ENCODE assay signal across 1 cellular context in the genomic region with DNA sequence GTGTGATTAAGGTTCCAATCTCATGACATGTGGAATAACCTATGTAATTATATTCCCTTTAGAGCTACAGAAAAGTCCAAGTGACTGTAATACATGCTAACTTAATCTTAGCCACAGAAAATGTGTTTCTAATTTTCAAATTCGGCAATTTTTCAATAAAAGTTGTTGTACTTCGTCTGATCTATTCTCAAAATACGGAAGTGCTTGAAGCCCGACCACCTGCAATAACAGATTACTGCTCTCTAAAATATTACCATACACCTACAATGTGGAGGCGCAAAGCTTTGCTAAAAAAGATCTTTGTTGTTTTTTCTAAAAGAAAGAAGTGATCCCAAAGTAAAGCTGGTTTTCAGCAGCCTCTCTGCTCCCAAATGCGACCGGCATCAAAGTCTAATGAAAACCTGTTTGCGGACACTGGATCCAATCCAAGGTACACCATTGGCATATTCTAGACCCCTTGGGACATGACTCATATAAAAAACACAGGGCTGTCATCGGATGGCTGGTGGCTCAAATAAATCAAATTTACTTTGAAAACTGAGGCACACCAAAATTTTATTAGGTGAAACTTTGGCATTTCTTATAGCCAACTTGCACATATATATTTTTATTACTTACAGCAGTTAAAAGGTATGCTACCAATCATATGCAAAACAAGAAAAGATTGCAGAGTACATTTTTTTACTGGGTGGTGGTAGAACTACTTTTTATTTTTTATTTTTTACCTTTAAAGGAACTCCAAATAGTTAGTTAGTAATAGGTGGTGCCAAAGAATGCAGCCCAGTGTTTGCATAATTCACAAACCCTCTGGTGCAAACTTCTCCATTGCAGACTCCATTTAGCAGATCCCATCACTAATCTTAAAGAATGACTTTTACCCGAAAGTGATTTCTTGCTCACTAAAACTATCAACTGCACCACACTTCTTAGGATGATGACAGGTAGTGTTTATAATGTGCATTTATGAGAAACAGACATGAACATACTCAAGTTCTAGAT.
TF ChIP-seq lines count a peak whose summit lies in the region.

No MANE protein-coding gene starts in this region.

TF ChIP-seq in HEK293, 187 proteins besides CTCF, POLR2A, EP300 and RAD21 (continued from another document and continues in another):
- TF ChIP-seq ZNF629 (tag by site-specific recombination; IDR thresholded peaks at IDR 0.05) (peak; percentile 79), ZNF114 (tag by site-specific recombination; IDR thresholded peaks at IDR 0.05) (no peak), YY1 (tag by site-specific recombination; IDR thresholded peaks at IDR 0.05) (peak; percentile 51; the same call in 1 of the 2 replicates), ZNF549 (tag by site-specific recombination; IDR thresholded peaks at IDR 0.05) (peak; percentile 31; the same call in 1 of the 2 replicates), ZNF138 (tag by site-specific recombination; IDR thresholded peaks at IDR 0.05; ENCODE audit: borderline replicate concordance) (no peak), ZNF133 (tag by site-specific recombination; IDR thresholded peaks at IDR 0.05) (no peak), ZNF837 (tag by site-specific recombination; IDR thresholded peaks at IDR 0.05) (no peak), KLF7 (tag by site-specific recombination; IDR thresholded peaks at IDR 0.05; ENCODE audit: borderline replicate concordance) (no peak), ZFP41 (tag by site-specific recombination; IDR thresholded peaks at IDR 0.05; ENCODE audit: borderline replicate concordance) (no peak), EGR2 (tag by site-specific recombination; IDR thresholded peaks at IDR 0.05; ENCODE audit: low read depth) (no peak), ZNF843 (tag by site-specific recombination; IDR thresholded peaks at IDR 0.05) (peak; percentile 93), ZXDB (tag by site-specific recombination; IDR thresholded peaks at IDR 0.05) (peak; percentile 82), MZF1 (tag by site-specific recombination; IDR thresholded peaks at IDR 0.05; ENCODE audit: borderline replicate concordance) (0 out of 2 replicates have a peak, but pooled peaks have one; percentile 52), ZNF174 (tag by site-specific recombination; IDR thresholded peaks at IDR 0.05) (no peak), SCRT2 (tag by site-specific recombination; IDR thresholded peaks at IDR 0.05) (peak; percentile 88), ZNF214 (tag by site-specific recombination; IDR thresholded peaks at IDR 0.05; ENCODE audit: borderline replicate concordance) (peak; percentile 20; the same call in 1 of the 2 replicates), ZBTB1 (tag by site-specific recombination; IDR thresholded peaks at IDR 0.05) (no peak), ZNF157 (tag by site-specific recombination; IDR thresholded peaks at IDR 0.05) (no peak), ZBTB48 (tag by site-specific recombination; IDR thresholded peaks at IDR 0.05) (no peak), ZNF335 (tag by site-specific recombination; conservative IDR thresholded peaks at IDR 0.05) (peak; percentile 45; the same call in 1 of the 2 replicates), ZNF670 (tag by site-specific recombination; IDR thresholded peaks at IDR 0.05; ENCODE audit: low read depth) (no peak), ZNF514 (tag by site-specific recombination; IDR thresholded peaks at IDR 0.05) (no peak), ZNF473 (tag by site-specific recombination; IDR thresholded peaks at IDR 0.05) (no peak), ZBTB21 (tag by site-specific recombination; IDR thresholded peaks at IDR 0.05) (peak; percentile 22; the same call in 1 of the 2 replicates), ZNF155 (tag by site-specific recombination; IDR thresholded peaks at IDR 0.05) (no peak), BCL11B (tag by site-specific recombination; IDR thresholded peaks at IDR 0.05; ENCODE audit: low read depth) (no peak), ZNF792 (tag by site-specific recombination; IDR thresholded peaks at IDR 0.05) (peak; percentile 97), ZNF664 (tag by site-specific recombination; IDR thresholded peaks at IDR 0.05) (peak; percentile 98)
- TF ChIP-seq, protein P1, sequence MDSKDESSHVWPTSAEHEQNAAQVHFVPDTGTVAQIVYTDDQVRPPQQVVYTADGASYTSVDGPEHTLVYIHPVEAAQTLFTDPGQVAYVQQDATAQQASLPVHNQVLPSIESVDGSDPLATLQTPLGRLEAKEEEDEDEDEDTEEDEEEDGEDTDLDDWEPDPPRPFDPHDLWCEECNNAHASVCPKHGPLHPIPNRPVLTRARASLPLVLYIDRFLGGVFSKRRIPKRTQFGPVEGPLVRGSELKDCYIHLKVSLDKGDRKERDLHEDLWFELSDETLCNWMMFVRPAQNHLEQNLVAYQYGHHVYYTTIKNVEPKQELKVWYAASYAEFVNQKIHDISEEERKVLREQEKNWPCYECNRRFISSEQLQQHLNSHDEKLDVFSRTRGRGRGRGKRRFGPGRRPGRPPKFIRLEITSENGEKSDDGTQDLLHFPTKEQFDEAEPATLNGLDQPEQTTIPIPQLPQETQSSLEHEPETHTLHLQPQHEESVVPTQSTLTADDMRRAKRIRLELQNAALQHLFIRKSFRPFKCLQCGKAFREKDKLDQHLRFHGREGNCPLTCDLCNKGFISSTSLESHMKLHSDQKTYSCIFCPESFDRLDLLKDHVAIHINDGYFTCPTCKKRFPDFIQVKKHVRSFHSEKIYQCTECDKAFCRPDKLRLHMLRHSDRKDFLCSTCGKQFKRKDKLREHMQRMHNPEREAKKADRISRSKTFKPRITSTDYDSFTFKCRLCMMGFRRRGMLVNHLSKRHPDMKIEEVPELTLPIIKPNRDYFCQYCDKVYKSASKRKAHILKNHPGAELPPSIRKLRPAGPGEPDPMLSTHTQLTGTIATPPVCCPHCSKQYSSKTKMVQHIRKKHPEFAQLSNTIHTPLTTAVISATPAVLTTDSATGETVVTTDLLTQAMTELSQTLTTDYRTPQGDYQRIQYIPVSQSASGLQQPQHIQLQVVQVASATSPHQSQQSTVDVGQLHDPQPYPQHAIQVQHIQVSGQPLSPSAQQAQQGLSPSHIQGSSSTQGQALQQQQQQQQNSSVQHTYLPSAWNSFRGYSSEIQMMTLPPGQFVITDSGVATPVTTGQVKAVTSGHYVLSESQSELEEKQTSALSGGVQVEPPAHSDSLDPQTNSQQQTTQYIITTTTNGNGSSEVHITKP (tag by site-specific recombination; IDR thresholded peaks at IDR 0.05) = peak; percentile 80
- TF ChIP-seq, protein P2, sequence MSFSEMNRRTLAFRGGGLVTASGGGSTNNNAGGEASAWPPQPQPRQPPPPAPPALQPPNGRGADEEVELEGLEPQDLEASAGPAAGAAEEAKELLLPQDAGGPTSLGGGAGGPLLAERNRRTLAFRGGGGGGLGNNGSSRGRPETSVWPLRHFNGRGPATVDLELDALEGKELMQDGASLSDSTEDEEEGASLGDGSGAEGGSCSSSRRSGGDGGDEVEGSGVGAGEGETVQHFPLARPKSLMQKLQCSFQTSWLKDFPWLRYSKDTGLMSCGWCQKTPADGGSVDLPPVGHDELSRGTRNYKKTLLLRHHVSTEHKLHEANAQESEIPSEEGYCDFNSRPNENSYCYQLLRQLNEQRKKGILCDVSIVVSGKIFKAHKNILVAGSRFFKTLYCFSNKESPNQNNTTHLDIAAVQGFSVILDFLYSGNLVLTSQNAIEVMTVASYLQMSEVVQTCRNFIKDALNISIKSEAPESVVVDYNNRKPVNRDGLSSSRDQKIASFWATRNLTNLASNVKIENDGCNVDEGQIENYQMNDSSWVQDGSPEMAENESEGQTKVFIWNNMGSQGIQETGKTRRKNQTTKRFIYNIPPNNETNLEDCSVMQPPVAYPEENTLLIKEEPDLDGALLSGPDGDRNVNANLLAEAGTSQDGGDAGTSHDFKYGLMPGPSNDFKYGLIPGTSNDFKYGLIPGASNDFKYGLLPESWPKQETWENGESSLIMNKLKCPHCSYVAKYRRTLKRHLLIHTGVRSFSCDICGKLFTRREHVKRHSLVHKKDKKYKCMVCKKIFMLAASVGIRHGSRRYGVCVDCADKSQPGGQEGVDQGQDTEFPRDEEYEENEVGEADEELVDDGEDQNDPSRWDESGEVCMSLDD (tag by site-specific recombination; IDR thresholded peaks at IDR 0.05) = no peak
- TF ChIP-seq, protein P3, sequence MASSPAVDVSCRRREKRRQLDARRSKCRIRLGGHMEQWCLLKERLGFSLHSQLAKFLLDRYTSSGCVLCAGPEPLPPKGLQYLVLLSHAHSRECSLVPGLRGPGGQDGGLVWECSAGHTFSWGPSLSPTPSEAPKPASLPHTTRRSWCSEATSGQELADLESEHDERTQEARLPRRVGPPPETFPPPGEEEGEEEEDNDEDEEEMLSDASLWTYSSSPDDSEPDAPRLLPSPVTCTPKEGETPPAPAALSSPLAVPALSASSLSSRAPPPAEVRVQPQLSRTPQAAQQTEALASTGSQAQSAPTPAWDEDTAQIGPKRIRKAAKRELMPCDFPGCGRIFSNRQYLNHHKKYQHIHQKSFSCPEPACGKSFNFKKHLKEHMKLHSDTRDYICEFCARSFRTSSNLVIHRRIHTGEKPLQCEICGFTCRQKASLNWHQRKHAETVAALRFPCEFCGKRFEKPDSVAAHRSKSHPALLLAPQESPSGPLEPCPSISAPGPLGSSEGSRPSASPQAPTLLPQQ (tag by site-specific recombination; IDR thresholded peaks at IDR 0.05) = 0 out of 2 replicates have a peak, but pooled peaks have one; percentile 36
- TF ChIP-seq, protein P4, sequence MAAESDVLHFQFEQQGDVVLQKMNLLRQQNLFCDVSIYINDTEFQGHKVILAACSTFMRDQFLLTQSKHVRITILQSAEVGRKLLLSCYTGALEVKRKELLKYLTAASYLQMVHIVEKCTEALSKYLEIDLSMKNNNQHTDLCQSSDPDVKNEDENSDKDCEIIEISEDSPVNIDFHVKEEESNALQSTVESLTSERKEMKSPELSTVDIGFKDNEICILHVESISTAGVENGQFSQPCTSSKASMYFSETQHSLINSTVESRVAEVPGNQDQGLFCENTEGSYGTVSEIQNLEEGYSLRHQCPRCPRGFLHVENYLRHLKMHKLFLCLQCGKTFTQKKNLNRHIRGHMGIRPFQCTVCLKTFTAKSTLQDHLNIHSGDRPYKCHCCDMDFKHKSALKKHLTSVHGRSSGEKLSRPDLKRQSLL (tag by site-specific recombination; IDR thresholded peaks at IDR 0.05) = no peak; the same call in 1 of the 2 replicates
- TF ChIP-seq, protein P5, sequence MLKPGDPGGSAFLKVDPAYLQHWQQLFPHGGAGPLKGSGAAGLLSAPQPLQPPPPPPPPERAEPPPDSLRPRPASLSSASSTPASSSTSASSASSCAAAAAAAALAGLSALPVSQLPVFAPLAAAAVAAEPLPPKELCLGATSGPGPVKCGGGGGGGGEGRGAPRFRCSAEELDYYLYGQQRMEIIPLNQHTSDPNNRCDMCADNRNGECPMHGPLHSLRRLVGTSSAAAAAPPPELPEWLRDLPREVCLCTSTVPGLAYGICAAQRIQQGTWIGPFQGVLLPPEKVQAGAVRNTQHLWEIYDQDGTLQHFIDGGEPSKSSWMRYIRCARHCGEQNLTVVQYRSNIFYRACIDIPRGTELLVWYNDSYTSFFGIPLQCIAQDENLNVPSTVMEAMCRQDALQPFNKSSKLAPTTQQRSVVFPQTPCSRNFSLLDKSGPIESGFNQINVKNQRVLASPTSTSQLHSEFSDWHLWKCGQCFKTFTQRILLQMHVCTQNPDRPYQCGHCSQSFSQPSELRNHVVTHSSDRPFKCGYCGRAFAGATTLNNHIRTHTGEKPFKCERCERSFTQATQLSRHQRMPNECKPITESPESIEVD (tag by site-specific recombination; IDR thresholded peaks at IDR 0.05) = peak; percentile 95
- TF ChIP-seq, protein P6, sequence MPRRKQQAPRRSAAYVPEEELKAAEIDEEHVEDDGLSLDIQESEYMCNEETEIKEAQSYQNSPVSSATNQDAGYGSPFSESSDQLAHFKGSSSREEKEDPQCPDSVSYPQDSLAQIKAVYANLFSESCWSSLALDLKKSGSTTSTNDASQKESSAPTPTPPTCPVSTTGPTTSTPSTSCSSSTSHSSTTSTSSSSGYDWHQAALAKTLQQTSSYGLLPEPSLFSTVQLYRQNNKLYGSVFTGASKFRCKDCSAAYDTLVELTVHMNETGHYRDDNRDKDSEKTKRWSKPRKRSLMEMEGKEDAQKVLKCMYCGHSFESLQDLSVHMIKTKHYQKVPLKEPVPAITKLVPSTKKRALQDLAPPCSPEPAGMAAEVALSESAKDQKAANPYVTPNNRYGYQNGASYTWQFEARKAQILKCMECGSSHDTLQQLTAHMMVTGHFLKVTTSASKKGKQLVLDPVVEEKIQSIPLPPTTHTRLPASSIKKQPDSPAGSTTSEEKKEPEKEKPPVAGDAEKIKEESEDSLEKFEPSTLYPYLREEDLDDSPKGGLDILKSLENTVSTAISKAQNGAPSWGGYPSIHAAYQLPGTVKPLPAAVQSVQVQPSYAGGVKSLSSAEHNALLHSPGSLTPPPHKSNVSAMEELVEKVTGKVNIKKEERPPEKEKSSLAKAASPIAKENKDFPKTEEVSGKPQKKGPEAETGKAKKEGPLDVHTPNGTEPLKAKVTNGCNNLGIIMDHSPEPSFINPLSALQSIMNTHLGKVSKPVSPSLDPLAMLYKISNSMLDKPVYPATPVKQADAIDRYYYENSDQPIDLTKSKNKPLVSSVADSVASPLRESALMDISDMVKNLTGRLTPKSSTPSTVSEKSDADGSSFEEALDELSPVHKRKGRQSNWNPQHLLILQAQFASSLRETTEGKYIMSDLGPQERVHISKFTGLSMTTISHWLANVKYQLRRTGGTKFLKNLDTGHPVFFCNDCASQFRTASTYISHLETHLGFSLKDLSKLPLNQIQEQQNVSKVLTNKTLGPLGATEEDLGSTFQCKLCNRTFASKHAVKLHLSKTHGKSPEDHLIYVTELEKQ (tag by site-specific recombination; IDR thresholded peaks at IDR 0.05; ENCODE audit: borderline replicate concordance) = peak; percentile 90; the same call in 1 of the 2 replicates
- TF ChIP-seq, protein P7, sequence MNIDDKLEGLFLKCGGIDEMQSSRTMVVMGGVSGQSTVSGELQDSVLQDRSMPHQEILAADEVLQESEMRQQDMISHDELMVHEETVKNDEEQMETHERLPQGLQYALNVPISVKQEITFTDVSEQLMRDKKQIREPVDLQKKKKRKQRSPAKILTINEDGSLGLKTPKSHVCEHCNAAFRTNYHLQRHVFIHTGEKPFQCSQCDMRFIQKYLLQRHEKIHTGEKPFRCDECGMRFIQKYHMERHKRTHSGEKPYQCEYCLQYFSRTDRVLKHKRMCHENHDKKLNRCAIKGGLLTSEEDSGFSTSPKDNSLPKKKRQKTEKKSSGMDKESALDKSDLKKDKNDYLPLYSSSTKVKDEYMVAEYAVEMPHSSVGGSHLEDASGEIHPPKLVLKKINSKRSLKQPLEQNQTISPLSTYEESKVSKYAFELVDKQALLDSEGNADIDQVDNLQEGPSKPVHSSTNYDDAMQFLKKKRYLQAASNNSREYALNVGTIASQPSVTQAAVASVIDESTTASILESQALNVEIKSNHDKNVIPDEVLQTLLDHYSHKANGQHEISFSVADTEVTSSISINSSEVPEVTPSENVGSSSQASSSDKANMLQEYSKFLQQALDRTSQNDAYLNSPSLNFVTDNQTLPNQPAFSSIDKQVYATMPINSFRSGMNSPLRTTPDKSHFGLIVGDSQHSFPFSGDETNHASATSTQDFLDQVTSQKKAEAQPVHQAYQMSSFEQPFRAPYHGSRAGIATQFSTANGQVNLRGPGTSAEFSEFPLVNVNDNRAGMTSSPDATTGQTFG (tag by site-specific recombination; IDR thresholded peaks at IDR 0.05; ENCODE audit: borderline replicate concordance) = no peak
- TF ChIP-seq, protein P8, sequence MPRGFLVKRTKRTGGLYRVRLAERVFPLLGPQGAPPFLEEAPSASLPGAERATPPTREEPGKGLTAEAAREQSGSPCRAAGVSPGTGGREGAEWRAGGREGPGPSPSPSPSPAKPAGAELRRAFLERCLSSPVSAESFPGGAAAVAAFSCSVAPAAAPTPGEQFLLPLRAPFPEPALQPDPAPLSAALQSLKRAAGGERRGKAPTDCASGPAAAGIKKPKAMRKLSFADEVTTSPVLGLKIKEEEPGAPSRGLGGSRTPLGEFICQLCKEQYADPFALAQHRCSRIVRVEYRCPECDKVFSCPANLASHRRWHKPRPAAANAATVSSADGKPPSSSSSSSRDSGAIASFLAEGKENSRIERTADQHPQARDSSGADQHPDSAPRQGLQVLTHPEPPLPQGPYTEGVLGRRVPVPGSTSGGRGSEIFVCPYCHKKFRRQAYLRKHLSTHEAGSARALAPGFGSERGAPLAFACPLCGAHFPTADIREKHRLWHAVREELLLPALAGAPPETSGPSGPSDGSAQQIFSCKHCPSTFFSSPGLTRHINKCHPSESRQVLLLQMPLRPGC (tag by site-specific recombination; IDR thresholded peaks at IDR 0.05) = peak; percentile 94
